18 cellular contexts compared by ENCODE assay signal in genomic region chr12:1435456-1435855, GRCh38.
DNase-seq lines count a peak whose midpoint lies in the region; ATAC-seq, FAIRE-seq and TF ChIP-seq lines count a peak whose summit lies in the region.
"Had no signal": no experiment of that assay in that cellular context is flagged by ENCODE, and none has a peak within 500 bp of the region (broad histone marks: within the 10 kb centered on the region; RNA-seq: fewer than 3 reads in every experiment).

No MANE protein-coding gene starts in this region.

- H3K4me3 ChIP-seq in astrocyte (ENCODE audit: insufficient read depth, low read depth, low read length) (no peak overlapping the region), fibroblast of pulmonary artery (replicated peaks; ENCODE audit: low read depth, low read length) (no peak overlapping the region), mucosa of rectum (ENCODE audit: low read length in 2 of 2) (peak overlapping the region; percentile 4 to 45), gastrocnemius medialis (no peak overlapping the region)

- FAIRE-seq in astrocyte (lab: Jason Lieb, UNC): no peak
- FAIRE-seq: colon had no signal

- no peaks in the 10 kb centered on the region for H3K9me3 Mint-ChIP-seq in astrocyte (ENCODE audit: unreplicated experiment)
- H3K9me3 Mint-ChIP-seq in activated CD8-positive, alpha-beta memory T cell treated with anti-CD3 and anti-CD28 coated beads, Interleukin-2, amount 10 ng/mL, durations not matched to agents 7 days and 5 days (ENCODE audit: low read depth): no peaks in the 10 kb centered on the region
- H3K9me3 Mint-ChIP-seq: activated naive CD8-positive, alpha-beta T cell treated with anti-CD3 and anti-CD28 coated beads, Interleukin-2, amount 50 U/mL, for 24 hours; activated T-helper 1 cell treated with anti-CD3 and anti-CD28 coated beads, Interleukin-12 subunit alpha, Interleukin-12 subunit beta, Interleukin-2, Interleukin-4 antibody, amounts not matched to agents 30 ng/mL and 10 ng/mL and 1 ng/mL, durations not matched to agents 14 hours and 24 hours and 36 hours; CD4-positive, alpha-beta memory T cell; T-cell had no signal

- H3K79me2 ChIP-seq in astrocyte (ENCODE audit: insufficient read depth, low read length): no peaks in the 10 kb centered on the region
- H3K79me2 ChIP-seq: parathyroid adenoma had no signal

- in situ Hi-C loops in gastrocnemius medialis (cut with MboI; ENCODE audit: low sequenced_read_pairs in 4 of 4): no loop called here

- no peaks in the 10 kb centered on the region for H3K27me3 Mint-ChIP-seq in astrocyte (ENCODE audit: low read depth, unreplicated experiment)
- no peaks in the 10 kb centered on the region for H3K27me3 Mint-ChIP-seq in activated CD8-positive, alpha-beta memory T cell treated with anti-CD3 and anti-CD28 coated beads, Interleukin-2, amount 10 ng/mL, durations not matched to agents 7 days and 5 days
- H3K27me3 Mint-ChIP-seq: activated naive CD8-positive, alpha-beta T cell treated with anti-CD3 and anti-CD28 coated beads, Interleukin-2, amount 50 U/mL, for 24 hours; CD4-positive, alpha-beta memory T cell; T-cell had no signal

- TF ChIP-seq CTCF in astrocyte (IDR thresholded peaks at IDR 0.05; ENCODE audit: insufficient read depth, low read depth, low read length) (no peak), fibroblast of pulmonary artery (IDR thresholded peaks at IDR 0.05; ENCODE audit: low read length, missing control alignments) (no peak), gastrocnemius medialis (IDR thresholded peaks at IDR 0.05 in 4 of 5, conservative IDR thresholded peaks at IDR 0.05 in 1 of 5) (no peak)

- H3K36me3 Mint-ChIP-seq in astrocyte (ENCODE audit: low read depth, unreplicated experiment): peaks cover 2% of the 10 kb centered on the region
- H3K36me3 Mint-ChIP-seq in activated CD8-positive, alpha-beta memory T cell treated with anti-CD3 and anti-CD28 coated beads, Interleukin-2, amount 10 ng/mL, durations not matched to agents 7 days and 5 days: no peaks in the 10 kb centered on the region
- H3K36me3 Mint-ChIP-seq: T-cell had no signal

- H3K27me3 ChIP-seq in astrocyte (ENCODE audit: insufficient read depth, low read length) (no peaks in the 10 kb centered on the region), mucosa of rectum (ENCODE audit: control insufficient read depth in 2 of 2, insufficient read depth in 2 of 2, low read length in 2 of 2) (no peaks in the 10 kb centered on the region), gastrocnemius medialis (no peaks in the 10 kb centered on the region)

- peak overlapping the region; percentile 13 for H3K4me2 ChIP-seq in astrocyte (ENCODE audit: low read length)

- peak; percentile 12 for DNase-seq in EL
- DNase-seq in astrocyte (ENCODE audit: low read depth): peak; percentile 52
- DNase-seq in fibroblast of pulmonary artery (ENCODE audit: low read depth): peak; percentile 8
- DNase-seq in posterior cingulate gyrus: no peak
- DNase-seq in gastrocnemius medialis: no peak
- DNase-seq in activated CD8-positive, alpha-beta memory T cell treated with anti-CD3 and anti-CD28 coated beads, Interleukin-2, amount 10 ng/mL, durations not matched to agents 7 days and 5 days: no peak
- DNase-seq: ACHN; activated naive CD8-positive, alpha-beta T cell treated with anti-CD3 and anti-CD28 coated beads, Interleukin-2, amount 50 U/mL, for 24 hours; CD4-positive, alpha-beta memory T cell; hippocampal formation; Karpas-422; NCI-H1105 treated with DMSO at 0.1 percent for 48 hours; T-cell had no signal

- intact Hi-C loops in posterior cingulate gyrus (cut with DNase I): no loop called here
- intact Hi-C loops in gastrocnemius medialis (cut with DNase I; ENCODE audit: low total_unique reads): no loop called here

- no peak overlapping the region for H3K27ac Mint-ChIP-seq in astrocyte (ENCODE audit: unreplicated experiment)
- H3K27ac Mint-ChIP-seq in activated CD8-positive, alpha-beta memory T cell treated with anti-CD3 and anti-CD28 coated beads, Interleukin-2, amount 10 ng/mL, durations not matched to agents 7 days and 5 days: no peak overlapping the region
- H3K27ac Mint-ChIP-seq: activated naive CD8-positive, alpha-beta T cell treated with anti-CD3 and anti-CD28 coated beads, Interleukin-2, amount 50 U/mL, for 24 hours; activated T-helper 1 cell treated with anti-CD3 and anti-CD28 coated beads, Interleukin-12 subunit alpha, Interleukin-12 subunit beta, Interleukin-2, Interleukin-4 antibody, amounts not matched to agents 30 ng/mL and 10 ng/mL and 1 ng/mL, durations not matched to agents 14 hours and 24 hours and 36 hours; T-cell had no signal

- no peak overlapping the region for H3K4me3 Mint-ChIP-seq in astrocyte (ENCODE audit: unreplicated experiment)
- H3K4me3 Mint-ChIP-seq in activated CD8-positive, alpha-beta memory T cell treated with anti-CD3 and anti-CD28 coated beads, Interleukin-2, amount 10 ng/mL, durations not matched to agents 7 days and 5 days: no peak overlapping the region
- H3K4me3 Mint-ChIP-seq: activated naive CD8-positive, alpha-beta T cell treated with anti-CD3 and anti-CD28 coated beads, Interleukin-2, amount 50 U/mL, for 24 hours; activated T-helper 1 cell treated with anti-CD3 and anti-CD28 coated beads, Interleukin-12 subunit alpha, Interleukin-12 subunit beta, Interleukin-2, Interleukin-4 antibody, amounts not matched to agents 30 ng/mL and 10 ng/mL and 1 ng/mL, durations not matched to agents 14 hours and 24 hours and 36 hours; CD4-positive, alpha-beta memory T cell; T-cell had no signal

- H3K9ac ChIP-seq in astrocyte (ENCODE audit: low read length): no peak overlapping the region
- peak overlapping the region in 1 of 2 donors; percentile 28 for H3K9ac ChIP-seq in mucosa of rectum (ENCODE audit: low read depth in 1 of 2, low read length in 2 of 2)
- H3K9ac ChIP-seq: parathyroid adenoma had no signal

- TF ChIP-seq POLR2A in gastrocnemius medialis (IDR thresholded peaks at IDR 0.05): no peak

- H3K4me1 Mint-ChIP-seq in astrocyte (ENCODE audit: low read depth, unreplicated experiment): peaks cover 14% of the 10 kb centered on the region
- no peaks in the 10 kb centered on the region for H3K4me1 Mint-ChIP-seq in activated CD8-positive, alpha-beta memory T cell treated with anti-CD3 and anti-CD28 coated beads, Interleukin-2, amount 10 ng/mL, durations not matched to agents 7 days and 5 days
- H3K4me1 Mint-ChIP-seq: activated naive CD8-positive, alpha-beta T cell treated with anti-CD3 and anti-CD28 coated beads, Interleukin-2, amount 50 U/mL, for 24 hours; CD4-positive, alpha-beta memory T cell; T-cell had no signal

- CTCF ChIA-PET in activated CD8-positive, alpha-beta memory T cell treated with anti-CD3 and anti-CD28 coated beads, Interleukin-2, amount 10 ng/mL, durations not matched to agents 7 days and 5 days (lab: Charles Lee): no interaction called here

- no peak overlapping the region for H2AFZ ChIP-seq in astrocyte (ENCODE audit: low read depth, low read length)
- H2AFZ ChIP-seq: parathyroid adenoma had no signal

- H3K9me3 ChIP-seq in astrocyte (ENCODE audit: insufficient read depth, low read depth, low read length) (no peaks in the 10 kb centered on the region), mucosa of rectum (ENCODE audit: control insufficient read depth in 2 of 2, low read length in 2 of 2) (no peaks in the 10 kb centered on the region), gastrocnemius medialis (no peaks in the 10 kb centered on the region)

- no peaks in the 10 kb centered on the region for H3K36me3 ChIP-seq in astrocyte (ENCODE audit: insufficient read depth, low read length)
- no peaks in the 10 kb centered on the region for H3K36me3 ChIP-seq in mucosa of rectum (ENCODE audit: control insufficient read depth in 2 of 2, insufficient read depth in 2 of 2, low read length in 2 of 2)
- H3K36me3 ChIP-seq in gastrocnemius medialis: no peaks in the 10 kb centered on the region

- H3K4me1 ChIP-seq in astrocyte (ENCODE audit: insufficient read depth, low read length) (peaks cover 6% of the 10 kb centered on the region), mucosa of rectum (ENCODE audit: control insufficient read depth in 2 of 2, insufficient read depth in 2 of 2, low read length in 2 of 2) (peaks cover 8 to 11% of the 10 kb centered on the region in 2 donors), gastrocnemius medialis (no peaks in the 10 kb centered on the region)

- no peaks in the 10 kb centered on the region for H4K20me1 ChIP-seq in astrocyte (ENCODE audit: insufficient read depth, low read length)

- ATAC-seq in gastrocnemius medialis (no peak), GM21447 (IDR thresholded peaks at IDR 0.05; ENCODE audit: unreplicated experiment) (no peak)
- no peak for ATAC-seq in activated CD8-positive, alpha-beta memory T cell treated with anti-CD3 and anti-CD28 coated beads, Interleukin-2, amount 10 ng/mL, durations not matched to agents 7 days and 5 days
- ATAC-seq: activated naive CD8-positive, alpha-beta T cell treated with anti-CD3 and anti-CD28 coated beads, Interleukin-2, amount 50 U/mL, for 24 hours; T-cell had no signal

- H3K27ac ChIP-seq in astrocyte (ENCODE audit: low read depth, low read length) (no peak overlapping the region), mucosa of rectum (ENCODE audit: low read depth in 2 of 2, low read length in 2 of 2) (peak overlapping the region; percentile 49 to 76), gastrocnemius medialis (no peak overlapping the region)
- H3K27ac ChIP-seq: parathyroid adenoma had no signal

Comparison
In these comparisons a context has a peak if more than half of its experiments do, and no peak if none do; other contexts are left out.
1. DNase-seq: peak in EL (single experiment), astrocyte (single experiment) and fibroblast of pulmonary artery (single experiment); none in posterior cingulate gyrus (0 of 10), gastrocnemius medialis (0 of 2) and activated CD8-positive, alpha-beta memory T cell treated with anti-CD3 and anti-CD28 coated beads, Interleukin-2, amount 10 ng/mL, durations not matched to agents 7 days and 5 days (single experiment).
2. H3K27ac ChIP-seq: peak in mucosa of rectum (2 of 2); none in astrocyte (single experiment) and gastrocnemius medialis (0 of 4).
3. H3K4me3 ChIP-seq: peak in mucosa of rectum (2 of 2); none in astrocyte (single experiment), fibroblast of pulmonary artery (single experiment) and gastrocnemius medialis (0 of 4).